In the genomic region with DNA sequence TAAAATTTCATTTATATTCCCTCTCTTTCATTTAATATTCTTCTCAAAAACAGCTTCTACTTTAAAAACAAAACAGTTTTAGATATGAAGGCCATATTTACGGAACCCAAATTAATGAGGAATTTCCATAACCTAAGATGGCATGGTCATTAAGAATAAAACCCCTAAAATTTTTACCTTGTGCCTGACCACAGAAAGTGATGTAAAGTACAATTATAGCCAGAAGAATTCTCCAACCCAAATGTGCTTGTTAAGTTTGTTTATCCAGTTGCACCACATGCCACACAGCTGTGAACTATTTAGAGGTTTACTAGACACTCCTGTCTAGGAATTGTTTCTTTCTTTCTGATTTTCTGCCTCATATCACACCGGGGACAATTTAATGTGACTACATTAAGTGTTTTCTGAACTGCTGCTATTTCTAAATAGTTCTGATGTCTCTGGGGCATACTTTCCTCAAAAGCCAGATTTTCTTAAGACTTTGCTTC, we compare ENCODE assay signal across 19 cellular contexts.
A peak's percentile ranks its signal among the peaks of the same experiment; 100 is the strongest.
DNase-seq lines count a peak whose midpoint lies in the region; ATAC-seq and TF ChIP-seq lines count a peak whose summit lies in the region.
"Had no signal": no experiment of that assay in that cellular context is flagged by ENCODE, and none has a peak within 500 bp of the region (broad histone marks: within the 10 kb centered on the region; RNA-seq: fewer than 3 reads in every experiment).

No MANE protein-coding gene starts in this region.

- H3K9me3 ChIP-seq in trophoblast cell (ENCODE audit: insufficient read depth, low read depth, low read length): no peaks in the 10 kb centered on the region
- H3K9me3 ChIP-seq in mucosa of descending colon: no peaks in the 10 kb centered on the region
- H3K9me3 ChIP-seq: psoas muscle, thyroid gland had no signal

- H3K14ac ChIP-seq in trophoblast cell (ENCODE audit: low read length): no peak overlapping the region

- H3K18ac ChIP-seq in trophoblast cell (ENCODE audit: low read length): no peak overlapping the region

- H3K36me3 ChIP-seq in trophoblast cell (ENCODE audit: control insufficient read depth in 1 of 2, insufficient read depth in 2 of 2, low read length in 2 of 2): no peaks in the 10 kb centered on the region
- no peaks in the 10 kb centered on the region for H3K36me3 ChIP-seq in mucosa of descending colon (ENCODE audit: low read depth)
- H3K36me3 ChIP-seq: thyroid gland had no signal

- no peak overlapping the region for H2BK12ac ChIP-seq in trophoblast cell (ENCODE audit: low read length)

- no peak overlapping the region for H4K91ac ChIP-seq in trophoblast cell (ENCODE audit: low read depth, low read length)

- ATAC-seq in HG03097 (IDR thresholded peaks at IDR 0.05; ENCODE audit: low FRiP score, unreplicated experiment) (no peak), mucosa of descending colon (no peak)
- ATAC-seq: activated CD8-positive, alpha-beta T cell treated with anti-CD3 and anti-CD28 coated beads, Interleukin-2, amount 10 ng/mL, durations not matched to agents 7 days and 5 days; activated T-cell treated with anti-CD3 and anti-CD28 coated beads, Interleukin-2, amount 50 U/mL, for 72 hours; natural killer cell treated with Interleukin-12 subunit alpha and Interleukin-12 subunit beta and Interleukin-15 and Interleukin-18, amount 100 ng/mL, for 72 hours; psoas muscle; Right ventricle myocardium inferior had no signal

- no peak overlapping the region for H3K4me2 ChIP-seq in trophoblast cell (ENCODE audit: low read length)

- H2BK120ac ChIP-seq in trophoblast cell (ENCODE audit: insufficient read depth, low read length, poor library complexity): no peak overlapping the region

- TF ChIP-seq CTCF in astrocyte of the spinal cord (IDR thresholded peaks at IDR 0.05; ENCODE audit: low read depth, low read length) (no peak), mucosa of descending colon (IDR thresholded peaks at IDR 0.05) (no peak)

- H3K4me3 ChIP-seq in astrocyte of the spinal cord (ENCODE audit: low read depth, low read length) (no peak overlapping the region), trophoblast cell (ENCODE audit: low read depth, low read length) (no peak overlapping the region), mucosa of descending colon (no peak overlapping the region)
- H3K4me3 ChIP-seq: psoas muscle, thyroid gland had no signal

- H3K27me3 ChIP-seq in trophoblast cell (ENCODE audit: insufficient read depth, low read length): no peaks in the 10 kb centered on the region
- H3K27me3 ChIP-seq: thyroid gland had no signal

- in situ Hi-C loops in astrocyte of the spinal cord (cut with HindIII; ENCODE audit: low sequenced_read_pairs): no loop called here

- no peaks in the 10 kb centered on the region for H3K79me2 ChIP-seq in trophoblast cell (ENCODE audit: control insufficient read depth, insufficient read depth, low read length, poor library complexity)

- H2BK5ac ChIP-seq in trophoblast cell (ENCODE audit: low read depth, low read length, poor library complexity): no peak overlapping the region

- peaks cover 3% of the 10 kb centered on the region for H3K79me1 ChIP-seq in trophoblast cell (ENCODE audit: low read length)

- no peak overlapping the region for H3K27ac ChIP-seq in trophoblast cell (ENCODE audit: low read depth, low read length)
- H3K27ac ChIP-seq: psoas muscle, thyroid gland had no signal

- H3K4ac ChIP-seq in trophoblast cell (ENCODE audit: low read depth, low read length): no peak overlapping the region

- no peak overlapping the region for H2AFZ ChIP-seq in trophoblast cell (ENCODE audit: insufficient read depth, low read length, poor library complexity)

- peak; percentile 10 for DNase-seq in EL
- peak; percentile 84 for DNase-seq in LHCN-M2 (ENCODE audit: low read depth)
- DNase-seq in astrocyte of the spinal cord (ENCODE audit: low read depth, low spot score): peak; percentile 24
- DNase-seq in trophoblast cell: peak; percentile 16 to 69
- DNase-seq in mucosa of descending colon: no peak
- no peak for DNase-seq in C1 segment of cervical spinal cord (lab: John Stamatoyannopoulos, UW)
- DNase-seq in DMS53 (lab: John Stamatoyannopoulos, UW): no peak
- DNase-seq: activated CD8-positive, alpha-beta T cell treated with anti-CD3 and anti-CD28 coated beads, Interleukin-2, amount 10 ng/mL, durations not matched to agents 7 days and 5 days; activated naive CD8-positive, alpha-beta T cell treated with anti-CD3 and anti-CD28 coated beads, Interleukin-2, amount 10 ng/mL, durations not matched to agents 7 days and 5 days; activated T-cell treated with anti-CD3 and anti-CD28 coated beads, Interleukin-2, amount 50 U/mL, for 72 hours; DMS79 treated with DMSO at 0.1 percent for 48 hours; islet precursor cell; mammary epithelial cell; psoas muscle; stimulated activated CD4-positive, alpha-beta T cell treated with anti-CD3 and anti-CD28 coated beads, Interleukin-12 subunit alpha, Interleukin-12 subunit beta, amount 100 ng/mL, for 4 hours; thyroid gland had no signal

- no peak overlapping the region for H4K8ac ChIP-seq in trophoblast cell (ENCODE audit: low read depth, low read length)

- H3K4me1 ChIP-seq in trophoblast cell (ENCODE audit: control insufficient read depth in 1 of 2, insufficient read depth in 2 of 2, low read length in 2 of 2) (no peaks in the 10 kb centered on the region), mucosa of descending colon (ENCODE audit: low read depth) (no peaks in the 10 kb centered on the region)
- H3K4me1 ChIP-seq: psoas muscle, thyroid gland had no signal

- WGBS in trophoblast cell (ENCODE audit: extremely low coverage, insufficient coverage, insufficient read length): no CpG with 5 or more reads among the region's 2 CpGs

- H2AK5ac ChIP-seq in trophoblast cell (ENCODE audit: low read length): no peak overlapping the region

- H3K23ac ChIP-seq in trophoblast cell (ENCODE audit: low read length): no peak overlapping the region

- no peak overlapping the region for H4K12ac ChIP-seq in trophoblast cell (ENCODE audit: low read depth, low read length)

- H3K9ac ChIP-seq in trophoblast cell (ENCODE audit: low read length): no peak overlapping the region

- intact Hi-C loops in mucosa of descending colon (cut with DNase I, micrococcal nuclease): no loop called here

Comparison
In these comparisons a context has a peak if more than half of its experiments do, and no peak if none do; other contexts are left out.
1. DNase-seq: peak in EL (single experiment), LHCN-M2 (single experiment), astrocyte of the spinal cord (single experiment) and trophoblast cell (2 of 2); none in mucosa of descending colon (0 of 3), C1 segment of cervical spinal cord (0 of 14) and DMS53 (single experiment).